In the genomic region with DNA sequence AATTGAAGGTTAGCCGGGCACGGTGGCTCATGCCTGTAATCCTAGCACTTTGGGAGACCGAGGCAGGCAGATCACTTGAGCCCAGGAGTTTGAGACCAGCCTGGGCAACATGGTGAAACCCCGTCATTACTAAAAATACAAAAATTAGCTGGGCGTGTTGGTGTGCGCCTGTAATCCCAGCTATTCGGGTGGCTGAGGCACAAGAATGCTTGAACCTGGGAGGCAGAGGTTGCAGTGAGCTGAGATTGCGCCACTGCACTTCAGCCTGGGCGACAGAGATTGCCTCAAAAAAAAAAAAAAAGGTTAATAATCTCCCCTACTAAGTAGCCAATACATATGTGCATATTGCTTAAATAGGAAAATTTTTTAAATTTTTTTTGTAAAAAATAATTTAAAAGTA, we compare ENCODE assay signal across 1 cellular context. TPM values are rescaled to one million over a fixed set of nuclear protein-coding genes. Genes with fewer than 3 reads are reported as not detected.
"Had no signal": no experiment of that assay in that cellular context is flagged by ENCODE, and none has a peak within 500 bp of the region (broad histone marks: within the 10 kb centered on the region; RNA-seq: fewer than 3 reads in every experiment).

No MANE protein-coding gene starts in this region.

RNA-seq across cellular contexts. Expression of gene CCDC81, which starts 42.3 kb away (rescaled TPM):
- total RNA-seq: SK-MEL-5 had no signal
